Comparison of ENCODE assay signal across 8 cellular contexts in the genomic region with DNA sequence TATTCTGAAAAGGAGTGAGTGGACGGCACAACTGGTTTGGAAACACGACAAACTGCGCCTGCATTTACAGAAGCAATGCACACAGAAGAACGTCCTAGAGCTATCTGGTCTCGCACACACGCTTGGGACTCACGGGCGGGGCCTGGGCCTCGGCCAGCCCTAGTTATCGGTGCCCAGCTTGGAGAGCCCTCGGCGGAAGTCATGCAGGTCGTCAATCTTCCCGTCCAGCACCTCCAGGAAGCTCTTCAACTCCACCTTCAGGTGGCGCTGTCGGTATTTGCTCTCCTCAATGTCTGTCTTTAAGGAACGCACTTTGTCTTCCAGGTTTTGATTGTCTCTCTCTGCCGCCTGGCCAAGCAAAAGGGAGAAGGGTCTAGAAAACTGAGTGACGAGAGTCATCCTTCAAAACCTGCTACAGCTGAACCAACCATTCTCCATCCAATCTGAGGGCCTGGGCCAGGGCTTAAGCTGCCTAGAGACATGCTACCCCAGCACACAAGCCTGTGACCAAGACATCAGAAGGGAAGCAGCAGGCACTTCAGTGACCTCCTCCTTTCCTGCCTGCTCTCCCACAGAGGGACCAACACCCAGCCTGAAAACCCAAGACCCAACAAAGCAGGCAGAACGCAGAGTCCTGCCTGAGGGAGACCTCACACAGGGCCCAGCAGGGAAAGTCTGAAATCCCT. TPM values are rescaled to one million over a fixed set of nuclear protein-coding genes. Genes with fewer than 3 reads are reported as not detected.
DNase-seq lines count a peak whose midpoint lies in the region; ATAC-seq and TF ChIP-seq lines count a peak whose summit lies in the region.

No MANE protein-coding gene starts in this region.

- H3K9me3 ChIP-seq in osteoblast (ENCODE audit: low read depth, low read length) (no peaks in the 10 kb centered on the region), aorta (ENCODE audit: control insufficient read depth, low read length) (no peaks in the 10 kb centered on the region)

- peak overlapping the region; percentile 39 for H3K4me3 ChIP-seq in osteoblast (ENCODE audit: insufficient read depth, low read length)
- H3K4me3 ChIP-seq in aorta (ENCODE audit: low read length in 2 of 2) = no peak overlapping the region

- no peaks in the 10 kb centered on the region for H3K27me3 Mint-ChIP-seq in activated naive CD4-positive, alpha-beta T cell treated with anti-CD3 and anti-CD28 coated beads for 36 hours (ENCODE audit: low read depth)

- H3K36me3 Mint-ChIP-seq in activated naive CD4-positive, alpha-beta T cell treated with anti-CD3 and anti-CD28 coated beads for 36 hours (ENCODE audit: low read depth) = no peaks in the 10 kb centered on the region

- H3K36me3 ChIP-seq in osteoblast (ENCODE audit: insufficient read depth, low read length) (no peaks in the 10 kb centered on the region), aorta (ENCODE audit: control insufficient read depth in 1 of 2, insufficient read depth in 2 of 2, low read length in 1 of 2) (no peaks in the 10 kb centered on the region)

- DNase-seq in G401 (ENCODE audit: low spot score) (peak; percentile 86), NOMO-1 treated with dmso at 0.1 percent for 144 hours (lab: John Stamatoyannopoulos, UW; ENCODE audit: unreplicated experiment) (peak; percentile 97), head of caudate nucleus (peak in 36 of 42 donors; percentile 13 to 77 (median 45)), osteoblast (ENCODE audit: insufficient read length, low spot score, missing footprints) (peak; percentile 93), aorta (peak in 1 of 2 donors; percentile 79)
- DNase-seq in activated naive CD4-positive, alpha-beta T cell treated with anti-CD3 and anti-CD28 coated beads for 36 hours = peak; percentile 75

- 9 to 13% methylated on average over 20 of the region's 20 CpGs for WGBS in aorta, 2 donors

- peak overlapping the region; percentile 79 for H2AFZ ChIP-seq in osteoblast (ENCODE audit: low read length)

- intact Hi-C loops in activated naive CD4-positive, alpha-beta T cell treated with anti-CD3 and anti-CD28 coated beads for 36 hours (cut with micrococcal nuclease) = loop anchor here (2.0 to 5.0 kb wide), 2 partner anchors 138 to 151 kb away; a partner anchor contains a TSS
- intact Hi-C loops in head of caudate nucleus (cut with DNase I) = no loop called here
- intact Hi-C loops in aorta (cut with DNase I) = loop anchor here in 1 of 2 donors (5.0 kb wide), 1 partner anchor 153 kb away; no protein-coding TSS in a partner anchor

- H3K4me2 ChIP-seq in osteoblast (ENCODE audit: insufficient read depth, low read length) = peak overlapping the region; percentile 66

- H3K4me1 ChIP-seq in osteoblast (ENCODE audit: insufficient read depth, low read length) = peaks cover 5% of the 10 kb centered on the region
- H3K4me1 ChIP-seq in aorta (ENCODE audit: control insufficient read depth in 1 of 2, insufficient read depth in 2 of 2, low read length in 2 of 2) = no peaks in the 10 kb centered on the region

- H3K27ac Mint-ChIP-seq in activated naive CD4-positive, alpha-beta T cell treated with anti-CD3 and anti-CD28 coated beads for 36 hours = no peak overlapping the region

- CTCF ChIA-PET in activated naive CD4-positive, alpha-beta T cell treated with anti-CD3 and anti-CD28 coated beads for 36 hours (lab: Charles Lee) = interaction anchor here (0.6 to 3.0 kb wide), 7 partner anchors 11 to 183 kb away, joined by 3 to 23 read pairs (median 4); a partner anchor contains a TSS

- H3K4me1 Mint-ChIP-seq in activated naive CD4-positive, alpha-beta T cell treated with anti-CD3 and anti-CD28 coated beads for 36 hours (ENCODE audit: low read depth) = peaks cover 18% of the 10 kb centered on the region

- H3K4me3 Mint-ChIP-seq in activated naive CD4-positive, alpha-beta T cell treated with anti-CD3 and anti-CD28 coated beads for 36 hours = no peak overlapping the region

- no peaks in the 10 kb centered on the region for H4K20me1 ChIP-seq in osteoblast (ENCODE audit: insufficient read depth, low read length)

- TF ChIP-seq CTCF in osteoblast (IDR thresholded peaks at IDR 0.05; ENCODE audit: extremely low read depth, low read depth, low read length) = peak; percentile 86

- ATAC-seq in HG03175 (IDR thresholded peaks at IDR 0.05; ENCODE audit: unreplicated experiment) = peak; percentile 49
- ATAC-seq in aorta (ENCODE audit: low FRiP score) = peak; percentile 78
- no peak for ATAC-seq in HG02970 (IDR thresholded peaks at IDR 0.05; ENCODE audit: low FRiP score, unreplicated experiment)

- H3K27me3 ChIP-seq in osteoblast (ENCODE audit: insufficient read depth, low read length) (no peaks in the 10 kb centered on the region), aorta (ENCODE audit: control insufficient read depth in 1 of 2, insufficient read depth in 2 of 2, low read length in 1 of 2) (no peaks in the 10 kb centered on the region)

- H3K9me3 Mint-ChIP-seq in activated naive CD4-positive, alpha-beta T cell treated with anti-CD3 and anti-CD28 coated beads for 36 hours = no peaks in the 10 kb centered on the region

- H3K79me2 ChIP-seq in osteoblast (ENCODE audit: insufficient read depth, low read length) = no peaks in the 10 kb centered on the region

- in situ Hi-C loops in G401 (cut with HindIII; ENCODE audit: low sequenced_read_pairs) = no loop called here

- H3K27ac ChIP-seq in osteoblast (ENCODE audit: low read depth, low read length) = no peak overlapping the region
- no peak overlapping the region for H3K27ac ChIP-seq in aorta (ENCODE audit: low read depth in 1 of 2, low read length in 2 of 2)

RNA-seq across cellular contexts. Expression of a gene that starts 40.3 kb away (rescaled TPM):
- total RNA-seq in G401 (2014; rRNA removed; shearing (Covaris generic)) = 6.7 and 8.2 TPM in 2 replicates
- total RNA-seq in activated naive CD4-positive, alpha-beta T cell treated with anti-CD3 and anti-CD28 coated beads for 36 hours = 1 to 10 TPM; 3.7 to 5.7 TPM
- 8.0 and 8.3 TPM in 2 replicates for total RNA-seq in osteoblast
- total RNA-seq in aorta = 10 to 100 TPM; 11.5 to 11.8 TPM
- 1 to 10 TPM; 2.0 to 4.2 TPM for polyA plus RNA-seq in aorta

RNA-seq across cellular contexts. Expression of a gene that starts 43.8 kb away (rescaled TPM):
- not detected in 2 replicates for total RNA-seq in G401 (2014; rRNA removed; shearing (Covaris generic))
- not detected for total RNA-seq in activated naive CD4-positive, alpha-beta T cell treated with anti-CD3 and anti-CD28 coated beads for 36 hours
- total RNA-seq in osteoblast = not detected in 2 replicates
- not detected for total RNA-seq in aorta
- under 1 TPM in 1 of 2 donors, not detected in 1; under 0.01 TPM for polyA plus RNA-seq in aorta
